Comparison of ENCODE assay signal across 1 cellular context in the genomic region with DNA sequence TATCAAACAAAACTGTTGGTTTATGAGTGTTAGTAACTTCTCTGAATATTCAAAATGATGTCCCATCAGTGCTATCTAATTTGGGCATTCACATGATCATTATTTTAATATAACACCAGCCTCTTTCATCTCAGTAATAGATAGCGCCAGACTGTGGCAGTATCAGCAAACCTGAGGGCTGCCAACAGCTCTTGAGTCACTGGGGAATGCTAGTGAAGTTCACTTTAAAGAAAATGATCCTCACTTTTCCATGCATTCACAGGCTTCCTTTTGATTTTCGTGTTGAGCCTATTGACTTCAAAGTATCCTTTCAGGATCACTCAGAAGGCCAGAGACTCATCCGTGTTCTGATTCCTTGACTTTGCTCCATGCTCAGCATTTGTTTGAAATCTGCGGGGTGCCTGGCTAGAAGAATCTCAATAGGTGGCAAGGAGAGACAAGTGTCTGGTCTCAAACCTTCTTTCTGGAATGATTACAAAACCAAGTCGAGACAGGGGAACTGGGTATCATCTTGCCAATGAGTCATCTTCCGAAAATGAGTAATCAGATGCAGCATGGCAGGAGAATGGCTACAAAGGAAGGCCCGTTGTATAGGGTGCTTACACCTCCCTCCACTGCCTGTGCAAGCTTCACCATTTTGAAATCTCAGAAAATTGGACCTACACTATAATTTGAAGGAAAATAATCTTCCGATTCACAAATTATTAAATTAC.
TF ChIP-seq lines count a peak whose summit lies in the region.

No MANE protein-coding gene starts in this region.

TF ChIP-seq in SK-N-SH, 30 proteins besides CTCF, POLR2A, EP300 and RAD21:
- TF ChIP-seq TAF1 (IDR thresholded peaks at IDR 0.05; ENCODE audit: borderline replicate concordance, low read depth, low read length) (no peak), YY1 (IDR thresholded peaks at IDR 0.05; ENCODE audit: low read depth) (peak; percentile 30; the same call in 1 of the 2 replicates), TCF12 (IDR thresholded peaks at IDR 0.05) (peak; percentile 30; the same call in 1 of the 2 replicates), NFIC (IDR thresholded peaks at IDR 0.05; ENCODE audit: borderline replicate concordance) (no peak), CHD2 (IDR thresholded peaks at IDR 0.05; ENCODE audit: low read length, partially characterized antibody) (no peak), GABPA (IDR thresholded peaks at IDR 0.05; ENCODE audit: low read depth) (no peak), ELF1 (IDR thresholded peaks at IDR 0.05) (no peak), FOSL2 (IDR thresholded peaks at IDR 0.05; ENCODE audit: borderline replicate concordance, low read depth) (peak; percentile 67; the same call in 1 of the 2 replicates), JUND (IDR thresholded peaks at IDR 0.05) (peak; percentile 40; the same call in 1 of the 2 replicates), RFX5 (IDR thresholded peaks at IDR 0.05; ENCODE audit: low read length) (no peak)
- TF ChIP-seq, protein P1, sequence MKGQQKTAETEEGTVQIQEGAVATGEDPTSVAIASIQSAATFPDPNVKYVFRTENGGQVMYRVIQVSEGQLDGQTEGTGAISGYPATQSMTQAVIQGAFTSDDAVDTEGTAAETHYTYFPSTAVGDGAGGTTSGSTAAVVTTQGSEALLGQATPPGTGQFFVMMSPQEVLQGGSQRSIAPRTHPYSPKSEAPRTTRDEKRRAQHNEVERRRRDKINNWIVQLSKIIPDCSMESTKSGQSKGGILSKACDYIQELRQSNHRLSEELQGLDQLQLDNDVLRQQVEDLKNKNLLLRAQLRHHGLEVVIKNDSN (IDR thresholded peaks at IDR 0.05; ENCODE audit: borderline replicate concordance, low read depth), result no peak
- TF ChIP-seq, protein P2, sequence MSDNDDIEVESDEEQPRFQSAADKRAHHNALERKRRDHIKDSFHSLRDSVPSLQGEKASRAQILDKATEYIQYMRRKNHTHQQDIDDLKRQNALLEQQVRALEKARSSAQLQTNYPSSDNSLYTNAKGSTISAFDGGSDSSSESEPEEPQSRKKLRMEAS (IDR thresholded peaks at IDR 0.05; ENCODE audit: low read depth), result 0 out of 2 replicates have a peak, but pooled peaks have one; percentile 37
- TF ChIP-seq, protein P3, sequence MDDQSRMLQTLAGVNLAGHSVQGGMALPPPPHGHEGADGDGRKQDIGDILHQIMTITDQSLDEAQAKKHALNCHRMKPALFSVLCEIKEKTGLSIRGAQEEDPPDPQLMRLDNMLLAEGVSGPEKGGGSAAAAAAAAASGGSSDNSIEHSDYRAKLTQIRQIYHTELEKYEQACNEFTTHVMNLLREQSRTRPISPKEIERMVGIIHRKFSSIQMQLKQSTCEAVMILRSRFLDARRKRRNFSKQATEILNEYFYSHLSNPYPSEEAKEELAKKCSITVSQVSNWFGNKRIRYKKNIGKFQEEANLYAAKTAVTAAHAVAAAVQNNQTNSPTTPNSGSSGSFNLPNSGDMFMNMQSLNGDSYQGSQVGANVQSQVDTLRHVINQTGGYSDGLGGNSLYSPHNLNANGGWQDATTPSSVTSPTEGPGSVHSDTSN (IDR thresholded peaks at IDR 0.05), result peak; percentile 35; the same call in 1 of the 2 replicates
- TF ChIP-seq, protein P4, sequence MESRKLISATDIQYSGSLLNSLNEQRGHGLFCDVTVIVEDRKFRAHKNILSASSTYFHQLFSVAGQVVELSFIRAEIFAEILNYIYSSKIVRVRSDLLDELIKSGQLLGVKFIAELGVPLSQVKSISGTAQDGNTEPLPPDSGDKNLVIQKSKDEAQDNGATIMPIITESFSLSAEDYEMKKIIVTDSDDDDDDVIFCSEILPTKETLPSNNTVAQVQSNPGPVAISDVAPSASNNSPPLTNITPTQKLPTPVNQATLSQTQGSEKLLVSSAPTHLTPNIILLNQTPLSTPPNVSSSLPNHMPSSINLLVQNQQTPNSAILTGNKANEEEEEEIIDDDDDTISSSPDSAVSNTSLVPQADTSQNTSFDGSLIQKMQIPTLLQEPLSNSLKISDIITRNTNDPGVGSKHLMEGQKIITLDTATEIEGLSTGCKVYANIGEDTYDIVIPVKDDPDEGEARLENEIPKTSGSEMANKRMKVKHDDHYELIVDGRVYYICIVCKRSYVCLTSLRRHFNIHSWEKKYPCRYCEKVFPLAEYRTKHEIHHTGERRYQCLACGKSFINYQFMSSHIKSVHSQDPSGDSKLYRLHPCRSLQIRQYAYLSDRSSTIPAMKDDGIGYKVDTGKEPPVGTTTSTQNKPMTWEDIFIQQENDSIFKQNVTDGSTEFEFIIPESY (IDR thresholded peaks at IDR 0.05; ENCODE audit: borderline replicate concordance, low read depth), result no peak
